13 cellular contexts compared by ENCODE assay signal in the genomic region with DNA sequence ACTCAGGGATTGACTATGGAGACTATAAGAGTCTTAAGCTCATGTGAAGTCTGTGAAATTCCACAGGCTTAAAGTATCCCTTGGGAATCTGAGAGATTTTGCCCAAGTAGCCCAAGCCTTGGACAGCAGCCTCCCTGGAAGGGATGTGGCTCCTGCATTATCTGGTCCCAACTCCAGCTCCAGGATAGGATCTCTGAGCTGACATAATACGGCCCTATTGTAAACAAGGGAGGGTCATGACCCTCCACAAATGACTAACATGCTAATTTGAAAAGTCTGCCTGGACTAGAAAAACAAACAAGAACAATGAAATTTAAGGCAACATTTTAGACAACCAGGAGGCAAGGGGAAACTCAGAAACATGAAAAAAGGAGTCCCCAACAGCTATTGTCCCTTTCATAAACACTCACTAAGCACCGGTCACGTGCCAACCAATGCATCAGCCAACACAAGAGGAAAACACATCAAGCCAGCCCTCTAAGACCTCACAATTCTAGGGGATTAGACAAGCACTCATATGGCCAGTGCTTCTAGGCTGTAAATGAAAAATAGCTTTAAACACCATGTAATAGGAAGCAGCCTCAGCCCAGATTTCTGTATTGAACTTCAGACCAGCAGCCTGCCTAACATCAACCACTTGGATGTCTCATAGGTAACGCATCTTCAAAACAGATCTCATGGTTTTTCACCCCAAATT.
DNase-seq lines count a peak whose midpoint lies in the region; ATAC-seq and TF ChIP-seq lines count a peak whose summit lies in the region.
"Had no signal": no experiment of that assay in that cellular context is flagged by ENCODE, and none has a peak within 500 bp of the region (broad histone marks: within the 10 kb centered on the region; RNA-seq: fewer than 3 reads in every experiment).

No MANE protein-coding gene starts in this region.

- no peak overlapping the region for H3K27ac Mint-ChIP-seq in activated CD4-positive, alpha-beta T cell treated with anti-CD3 and anti-CD28 coated beads, Interleukin-2, amount 10 ng/mL, durations not matched to agents 7 days and 5 days
- H3K27ac Mint-ChIP-seq: activated naive CD8-positive, alpha-beta T cell treated with anti-CD3 and anti-CD28 coated beads, Interleukin-2, amount 10 ng/mL, durations not matched to agents 7 days and 5 days; natural killer cell had no signal

- CTCF ChIA-PET in HEK293 (lab: Yijun Ruan, JAX): interaction anchor here (0.7 to 2.1 kb wide), 4 partner anchors 31 to 123 kb away, joined by 3 to 9 read pairs (median 4); no protein-coding TSS in a partner anchor
- CTCF ChIA-PET in activated CD4-positive, alpha-beta T cell treated with anti-CD3 and anti-CD28 coated beads, Interleukin-2, amount 10 ng/mL, durations not matched to agents 7 days and 5 days (lab: Charles Lee): no interaction called here

- H3K4me3 ChIP-seq in HEK293 (ENCODE audit: low read depth, low read length) (no peak overlapping the region), subcutaneous abdominal adipose tissue (ENCODE audit: low read depth in 1 of 5, low read length in 5 of 5) (no peak overlapping the region)
- H3K4me3 ChIP-seq: BLaER1 treated with 17β-estradiol and CSF1 and Interleukin-3, amounts not matched to agents 10 nM and 100 nM had no signal

- H3K27me3 ChIP-seq in layer of hippocampus (ENCODE audit: control insufficient read depth, insufficient read depth, low read length): no peaks in the 10 kb centered on the region
- no peaks in the 10 kb centered on the region for H3K27me3 ChIP-seq in subcutaneous abdominal adipose tissue (ENCODE audit: control insufficient read depth in 5 of 5, insufficient read depth in 4 of 5, low read length in 5 of 5)
- no peaks in the 10 kb centered on the region for H3K27me3 ChIP-seq in foreskin keratinocyte
- H3K27me3 ChIP-seq: BLaER1 treated with 17β-estradiol and CSF1 and Interleukin-3, amounts not matched to agents 10 nM and 100 nM had no signal

- H3K9ac ChIP-seq in subcutaneous abdominal adipose tissue (ENCODE audit: low read length in 5 of 5): no peak overlapping the region
- H3K9ac ChIP-seq: BLaER1 treated with 17β-estradiol and CSF1 and Interleukin-3, amounts not matched to agents 10 nM and 100 nM had no signal

- no peaks in the 10 kb centered on the region for H3K9me3 ChIP-seq in HEK293 (ENCODE audit: control insufficient read depth, insufficient read depth, low read depth, low read length)
- H3K9me3 ChIP-seq in subcutaneous abdominal adipose tissue (ENCODE audit: control insufficient read depth in 5 of 5, low read length in 5 of 5): peaks cover 0 to 3% (median 0%) of the 10 kb centered on the region in 5 donors

- H3K9me3 Mint-ChIP-seq in activated CD4-positive, alpha-beta T cell treated with anti-CD3 and anti-CD28 coated beads, Interleukin-2, amount 10 ng/mL, durations not matched to agents 7 days and 5 days: peaks cover 8% of the 10 kb centered on the region

- H3K36me3 Mint-ChIP-seq in activated CD4-positive, alpha-beta T cell treated with anti-CD3 and anti-CD28 coated beads, Interleukin-2, amount 10 ng/mL, durations not matched to agents 7 days and 5 days (ENCODE audit: low read depth): no peaks in the 10 kb centered on the region

- H3K4me1 ChIP-seq in HEK293 (ENCODE audit: control insufficient read depth, insufficient read depth, low read length) (no peaks in the 10 kb centered on the region), subcutaneous abdominal adipose tissue (ENCODE audit: control insufficient read depth in 5 of 5, insufficient read depth in 5 of 5, low read length in 5 of 5) (peaks cover 4 to 43% (median 35%) of the 10 kb centered on the region in 5 donors), foreskin keratinocyte (peaks cover 31% of the 10 kb centered on the region)
- H3K4me1 ChIP-seq: BLaER1 treated with 17β-estradiol and CSF1 and Interleukin-3, amounts not matched to agents 10 nM and 100 nM had no signal

- peaks cover 17% of the 10 kb centered on the region for H3K27me3 Mint-ChIP-seq in activated CD4-positive, alpha-beta T cell treated with anti-CD3 and anti-CD28 coated beads, Interleukin-2, amount 10 ng/mL, durations not matched to agents 7 days and 5 days

- DNase-seq in dermis microvascular lymphatic vessel endothelial cell (ENCODE audit: low read depth in 2 of 2) (peak; percentile 10), foreskin keratinocyte (no peak), MV-4-11 (lab: John Stamatoyannopoulos, UW) (no peak)
- no peak for DNase-seq in activated CD4-positive, alpha-beta T cell treated with anti-CD3 and anti-CD28 coated beads, Interleukin-2, amount 10 ng/mL, durations not matched to agents 7 days and 5 days
- DNase-seq: activated naive CD8-positive, alpha-beta T cell treated with anti-CD3 and anti-CD28 coated beads, Interleukin-2, amount 10 ng/mL, durations not matched to agents 7 days and 5 days; effector CD4-positive, alpha-beta T cell; MM.1S; natural killer cell had no signal

- H3K4me1 Mint-ChIP-seq in activated CD4-positive, alpha-beta T cell treated with anti-CD3 and anti-CD28 coated beads, Interleukin-2, amount 10 ng/mL, durations not matched to agents 7 days and 5 days: no peaks in the 10 kb centered on the region
- H3K4me1 Mint-ChIP-seq: activated naive CD8-positive, alpha-beta T cell treated with anti-CD3 and anti-CD28 coated beads, Interleukin-2, amount 10 ng/mL, durations not matched to agents 7 days and 5 days; natural killer cell had no signal

- H3K4me3 Mint-ChIP-seq in activated CD4-positive, alpha-beta T cell treated with anti-CD3 and anti-CD28 coated beads, Interleukin-2, amount 10 ng/mL, durations not matched to agents 7 days and 5 days: no peak overlapping the region
- H3K4me3 Mint-ChIP-seq: activated naive CD8-positive, alpha-beta T cell treated with anti-CD3 and anti-CD28 coated beads, Interleukin-2, amount 10 ng/mL, durations not matched to agents 7 days and 5 days; natural killer cell had no signal

- H3K27ac ChIP-seq in HEK293 (ENCODE audit: extremely low read depth, low read depth, low read length) (no peak overlapping the region), layer of hippocampus (ENCODE audit: low read depth, low read length) (peak overlapping the region; percentile 6), subcutaneous abdominal adipose tissue (ENCODE audit: low read depth, low read length) (peak overlapping the region; percentile 56), foreskin keratinocyte (no peak overlapping the region)
- H3K27ac ChIP-seq: BLaER1 treated with 17β-estradiol and CSF1 and Interleukin-3, amounts not matched to agents 10 nM and 100 nM had no signal

- H3K36me3 ChIP-seq in HEK293 (ENCODE audit: control insufficient read depth in 2 of 2, insufficient read depth in 1 of 2, low read length in 2 of 2): no peaks in the 10 kb centered on the region
- H3K36me3 ChIP-seq in subcutaneous abdominal adipose tissue (ENCODE audit: control insufficient read depth in 5 of 5, insufficient read depth in 5 of 5, low read length in 5 of 5): no peaks in the 10 kb centered on the region
- H3K36me3 ChIP-seq: BLaER1 treated with 17β-estradiol and CSF1 and Interleukin-3, amounts not matched to agents 10 nM and 100 nM had no signal

- TF ChIP-seq CTCF in HEK293 (tag by site-specific recombination; IDR thresholded peaks at IDR 0.05): no peak
- no peak for TF ChIP-seq CTCF in foreskin keratinocyte (conservative IDR thresholded peaks at IDR 0.05)

- POLR2A ChIA-PET in HEK293 (lab: Yijun Ruan, JAX): interaction anchor here (0.6 kb wide), 1 partner anchor 52 kb away, joined by 3 read pairs; no protein-coding TSS in a partner anchor
- POLR2A ChIA-PET in activated CD4-positive, alpha-beta T cell treated with anti-CD3 and anti-CD28 coated beads, Interleukin-2, amount 10 ng/mL, durations not matched to agents 7 days and 5 days (lab: Charles Lee): no interaction called here

- no peak for ATAC-seq in foreskin keratinocyte
- ATAC-seq in GM21825 (IDR thresholded peaks at IDR 0.05; ENCODE audit: unreplicated experiment): no peak
- ATAC-seq: natural killer cell had no signal

TF ChIP-seq in HEK293, 187 proteins besides CTCF, POLR2A, EP300 and RAD21:
- TF ChIP-seq MYNN (tag by site-specific recombination; IDR thresholded peaks at IDR 0.05; ENCODE audit: borderline replicate concordance): no peak
- TF ChIP-seq ZNF335 (tag by site-specific recombination; conservative IDR thresholded peaks at IDR 0.05): peak; percentile 28; the same call in 1 of the 2 replicates

Comparison
In these comparisons a context has a peak if more than half of its experiments do, and no peak if none do; other contexts are left out.
1. H3K27ac ChIP-seq: peak in layer of hippocampus (single experiment) and subcutaneous abdominal adipose tissue (single experiment); none in HEK293 (single experiment) and foreskin keratinocyte (single experiment).
2. DNase-seq: peak in dermis microvascular lymphatic vessel endothelial cell (2 of 2); none in foreskin keratinocyte (0 of 2), MV-4-11 (single experiment) and activated CD4-positive, alpha-beta T cell treated with anti-CD3 and anti-CD28 coated beads, Interleukin-2, amount 10 ng/mL, durations not matched to agents 7 days and 5 days (single experiment).